In the genomic region with DNA sequence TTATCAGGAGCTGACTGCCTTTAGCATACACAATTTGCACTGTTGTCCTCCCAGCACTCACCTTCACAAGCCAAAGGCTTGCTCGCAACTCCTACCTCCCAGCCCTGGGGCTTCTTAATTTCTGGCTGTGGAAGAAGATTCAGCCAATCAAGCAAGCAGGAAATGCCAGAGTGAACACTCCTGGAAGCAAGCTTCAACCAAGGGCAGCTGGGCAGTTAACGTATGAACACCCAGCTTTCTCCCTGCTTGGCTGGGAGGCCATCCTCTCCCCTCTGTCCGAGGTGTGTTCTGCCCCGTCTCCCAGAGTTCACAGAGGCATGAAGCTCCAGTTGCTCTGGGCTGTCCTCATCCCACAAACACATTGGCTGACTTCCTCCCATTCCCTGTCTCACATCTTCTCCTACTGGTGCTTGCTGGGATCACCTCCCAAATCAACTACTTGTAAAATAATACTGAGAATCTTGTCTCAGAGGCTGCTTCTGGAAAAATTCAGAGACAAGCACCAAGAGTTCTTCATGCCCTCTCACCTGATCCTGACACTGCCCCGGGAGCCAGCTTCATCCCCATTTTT, we compare ENCODE assay signal across 1 cellular context.
TF ChIP-seq lines count a peak whose summit lies in the region.

No MANE protein-coding gene starts in this region.

TF ChIP-seq in H1, 55 proteins besides CTCF, POLR2A, EP300 and RAD21 (continued from another document):
- TF ChIP-seq BRCA1 (IDR thresholded peaks at IDR 0.05; ENCODE audit: low read depth, low read length) (no peak), TEAD4 (IDR thresholded peaks at IDR 0.05; ENCODE audit: low read depth, low read length) (no peak), CHD2 (IDR thresholded peaks at IDR 0.05; ENCODE audit: low read length) (no peak), EGR1 (IDR thresholded peaks at IDR 0.05; ENCODE audit: borderline replicate concordance, low read depth, low read length) (no peak), PHF8 (conservative IDR thresholded peaks at IDR 0.05; ENCODE audit: low read depth, low read length) (no peak), GABPA (IDR thresholded peaks at IDR 0.05; ENCODE audit: borderline replicate concordance, insufficient read depth, low read length) (no peak), RXRA (IDR thresholded peaks at IDR 0.05; ENCODE audit: insufficient read depth, low read depth, low read length) (no peak), TCF12 (IDR thresholded peaks at IDR 0.05; ENCODE audit: low read depth, low read length) (no peak), CBX8 (IDR thresholded peaks at IDR 0.05; ENCODE audit: borderline replicate concordance, low read depth, low read length) (no peak), SP1 (IDR thresholded peaks at IDR 0.05; ENCODE audit: low read depth, low read length) (no peak), KDM4A (IDR thresholded peaks at IDR 0.05; ENCODE audit: low read depth, low read length, severe bottlenecking) (no peak), TAF7 (optimal IDR thresholded peaks at IDR 0.05; ENCODE audit: borderline replicate concordance, low read depth, low read length) (no peak), POU5F1 (IDR thresholded peaks at IDR 0.05; ENCODE audit: low read depth, low read length) (no peak), POLR2AphosphoS5 (IDR thresholded peaks at IDR 0.05; ENCODE audit: low read depth, low read length) (no peak), CTBP2 (IDR thresholded peaks at IDR 0.05; ENCODE audit: borderline replicate concordance, insufficient read depth, insufficient read length, low read length) (no peak)
- TF ChIP-seq, protein P1, sequence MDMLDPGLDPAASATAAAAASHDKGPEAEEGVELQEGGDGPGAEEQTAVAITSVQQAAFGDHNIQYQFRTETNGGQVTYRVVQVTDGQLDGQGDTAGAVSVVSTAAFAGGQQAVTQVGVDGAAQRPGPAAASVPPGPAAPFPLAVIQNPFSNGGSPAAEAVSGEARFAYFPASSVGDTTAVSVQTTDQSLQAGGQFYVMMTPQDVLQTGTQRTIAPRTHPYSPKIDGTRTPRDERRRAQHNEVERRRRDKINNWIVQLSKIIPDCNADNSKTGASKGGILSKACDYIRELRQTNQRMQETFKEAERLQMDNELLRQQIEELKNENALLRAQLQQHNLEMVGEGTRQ (IDR thresholded peaks at IDR 0.05; ENCODE audit: low read length): no peak
TF ChIP-seq in H1: peak in this region for 0.
